8 cellular contexts compared by ENCODE assay signal in genomic region chr22:35842954-35843353, GRCh38.
DNase-seq lines count a peak whose midpoint lies in the region; ATAC-seq and TF ChIP-seq lines count a peak whose summit lies in the region.

No MANE protein-coding gene starts in this region.

- no peak overlapping the region for H3K4me2 ChIP-seq in mesendoderm (ENCODE audit: low read length)

- H3K36me3 ChIP-seq in mesendoderm (ENCODE audit: control insufficient read depth, insufficient read depth, low read length): no peaks in the 10 kb centered on the region
- H3K36me3 ChIP-seq in tibial nerve: no peaks in the 10 kb centered on the region

- no peak overlapping the region for H3K56ac ChIP-seq in mesendoderm (ENCODE audit: low read length)

- peaks cover 3% of the 10 kb centered on the region for H3K4me1 ChIP-seq in mesendoderm (ENCODE audit: control insufficient read depth, low read depth, low read length)
- H3K4me1 ChIP-seq in tibial nerve: peaks cover 0 to 46% (median 3%) of the 10 kb centered on the region in 4 donors

- peaks cover 9% of the 10 kb centered on the region for H3K79me2 ChIP-seq in mesendoderm (ENCODE audit: control insufficient read depth, insufficient read depth, low read length)

- H3K9me3 Mint-ChIP-seq in activated T-cell treated with anti-CD3 and anti-CD28 coated beads, Interleukin-2, amount 50 U/mL, for 4 hours: no peaks in the 10 kb centered on the region

- peak overlapping the region; percentile 64 for H3K18ac ChIP-seq in mesendoderm (ENCODE audit: low read length)

- no peak overlapping the region for H3K23ac ChIP-seq in mesendoderm (ENCODE audit: low read length)

- no peak overlapping the region for H4K8ac ChIP-seq in mesendoderm (ENCODE audit: low read depth, low read length)

- H3K9ac ChIP-seq in mesendoderm (ENCODE audit: low read length): no peak overlapping the region

- no peak for ATAC-seq in HG03039 (IDR thresholded peaks at IDR 0.05; ENCODE audit: unreplicated experiment)
- ATAC-seq in activated T-cell treated with anti-CD3 and anti-CD28 coated beads, Interleukin-2, amount 50 U/mL, for 4 hours: no peak

- TF ChIP-seq CTCF in GM10266 (IDR thresholded peaks at IDR 0.05; ENCODE audit: control insufficient read depth, insufficient read depth, low read depth, missing control alignments) (peak; percentile 19), tibial nerve (IDR thresholded peaks at IDR 0.05) (peak in 1 of 5 experiments; percentile 26)

- no peak overlapping the region for H2BK120ac ChIP-seq in mesendoderm (ENCODE audit: low read depth, low read length)

- H3K79me1 ChIP-seq in mesendoderm (ENCODE audit: low read length): peaks cover 4% of the 10 kb centered on the region

- no peak for TF ChIP-seq POLR2A in tibial nerve (IDR thresholded peaks at IDR 0.05)

- H2AK5ac ChIP-seq in mesendoderm (ENCODE audit: low read length): no peak overlapping the region

- H3K27me3 ChIP-seq in mesendoderm (ENCODE audit: insufficient read depth, low read length, poor library complexity): no peaks in the 10 kb centered on the region
- no peaks in the 10 kb centered on the region for H3K27me3 ChIP-seq in tibial nerve

- H3K4me3 Mint-ChIP-seq in activated T-cell treated with anti-CD3 and anti-CD28 coated beads, Interleukin-2, amount 50 U/mL, for 4 hours: no peak overlapping the region

- H3K4ac ChIP-seq in mesendoderm (ENCODE audit: low read depth, low read length): no peak overlapping the region

- WGBS in mesendoderm (ENCODE audit: extremely low coverage, insufficient coverage, low lambda C conversion rate): no CpG with 5 or more reads among the region's 2 CpGs
- 33 to 43% methylated on average over 2 of the region's 2 CpGs for WGBS in tibial nerve, 2 donors

- H3K4me3 ChIP-seq in mesendoderm (ENCODE audit: low read length): no peak overlapping the region
- no peak overlapping the region for H3K4me3 ChIP-seq in tibial nerve

- H2BK5ac ChIP-seq in mesendoderm (ENCODE audit: low read length): no peak overlapping the region

- H3K27ac ChIP-seq in mesendoderm (ENCODE audit: low read depth, low read length): no peak overlapping the region
- H3K27ac ChIP-seq in tibial nerve: no peak overlapping the region

- H3K4me1 Mint-ChIP-seq in activated T-cell treated with anti-CD3 and anti-CD28 coated beads, Interleukin-2, amount 50 U/mL, for 4 hours (ENCODE audit: low read depth): peaks cover 8% of the 10 kb centered on the region

- no peak for DNase-seq in GM10266 (ENCODE audit: extremely low spot score)
- peak; percentile 20 for DNase-seq in NCI-H345 (lab: John Stamatoyannopoulos, UW)
- DNase-seq in cerebellum (ENCODE audit: low spot score): peak; percentile 26
- peak; percentile 71 for DNase-seq in mesendoderm
- no peak for DNase-seq in T1000 (lab: John Stamatoyannopoulos, UW)
- no peak for DNase-seq in activated T-cell treated with anti-CD3 and anti-CD28 coated beads, Interleukin-2, amount 50 U/mL, for 4 hours
- DNase-seq in tibial nerve (ENCODE audit: low spot score in 2 of 2): no peak

- no peaks in the 10 kb centered on the region for H3K36me3 Mint-ChIP-seq in activated T-cell treated with anti-CD3 and anti-CD28 coated beads, Interleukin-2, amount 50 U/mL, for 4 hours (ENCODE audit: insufficient read depth)

- no peaks in the 10 kb centered on the region for H3K9me3 ChIP-seq in tibial nerve

- peak overlapping the region; percentile 85 for H2BK15ac ChIP-seq in mesendoderm (replicated peaks; ENCODE audit: low read depth)

- TF ChIP-seq EP300 in tibial nerve (IDR thresholded peaks at IDR 0.05): no peak

- H4K5ac ChIP-seq in mesendoderm (ENCODE audit: low read length): no peak overlapping the region

- peaks cover 16% of the 10 kb centered on the region for H3K27me3 Mint-ChIP-seq in activated T-cell treated with anti-CD3 and anti-CD28 coated beads, Interleukin-2, amount 50 U/mL, for 4 hours (ENCODE audit: low read depth)

Comparison
In these comparisons a context has a peak if more than half of its experiments do, and no peak if none do; other contexts are left out.
1. DNase-seq: peak in NCI-H345 (single experiment), cerebellum (single experiment) and mesendoderm (single experiment); none in GM10266 (single experiment), T1000 (single experiment), activated T-cell treated with anti-CD3 and anti-CD28 coated beads, Interleukin-2, amount 50 U/mL, for 4 hours (single experiment) and tibial nerve (0 of 2).